8 cellular contexts compared by ENCODE assay signal in genomic region chr5:135565691-135566421, GRCh38. TPM values are rescaled to one million over a fixed set of nuclear protein-coding genes. Genes with fewer than 3 reads are reported as not detected.
DNase-seq lines count a peak whose midpoint lies in the region; ATAC-seq and TF ChIP-seq lines count a peak whose summit lies in the region.

No MANE protein-coding gene starts in this region.

- WGBS in esophagus squamous epithelium, 2 donors = 19 to 21% methylated on average over 11 to 13 of the region's 16 CpGs

- H3K27me3 Mint-ChIP-seq in natural killer cell (ENCODE audit: low read depth in 2 of 2) = peaks cover 0 to 2% of the 10 kb centered on the region in 2 donors

- no peak overlapping the region for H3K27ac Mint-ChIP-seq in natural killer cell

- no peak for TF ChIP-seq POLR2A in esophagus squamous epithelium (IDR thresholded peaks at IDR 0.05)

- no peaks in the 10 kb centered on the region for H3K36me3 Mint-ChIP-seq in natural killer cell

- DNase-seq in Caki2 (ENCODE audit: low read depth) (peak; percentile 18), NOMO-1 (lab: John Stamatoyannopoulos, UW; ENCODE audit: unreplicated experiment in 2 of 2) (peak; percentile 22 to 43), esophagus squamous epithelium (lab: John Stamatoyannopoulos, UW) (no peak), natural killer cell (peak; percentile 63)
- peak; percentile 92 for DNase-seq in activated CD8-positive, alpha-beta memory T cell treated with anti-CD3 and anti-CD28 coated beads, Interleukin-2, amount 50 U/mL, for 48 hours
- peak; percentile 84 for DNase-seq in stimulated activated naive CD8-positive, alpha-beta T cell treated with anti-CD3 and anti-CD28 coated beads, Interleukin-15, Interleukin-2, amounts not matched to agents 100 U/mL and 50 U/mL, for 24 hours

- no peak overlapping the region for H3K4me3 ChIP-seq in esophagus squamous epithelium

- H3K4me3 Mint-ChIP-seq in natural killer cell = no peak overlapping the region

- H3K27me3 ChIP-seq in esophagus squamous epithelium = peaks cover 0 to 31% (median 0%) of the 10 kb centered on the region in 4 donors

- peak; percentile 69 to 88 (median 80) for TF ChIP-seq CTCF in esophagus squamous epithelium (IDR thresholded peaks at IDR 0.05)
- peak; percentile 76 for TF ChIP-seq CTCF in natural killer cell (IDR thresholded peaks at IDR 0.05)

- intact Hi-C loops in esophagus squamous epithelium (cut with DNase I) = no loop called here
- intact Hi-C loops in natural killer cell (cut with micrococcal nuclease) = loop anchor here (5.0 kb wide), 1 partner anchor 99 kb away; no protein-coding TSS in a partner anchor

- H3K4me1 ChIP-seq in esophagus squamous epithelium = peaks cover 0 to 52% (median 12%) of the 10 kb centered on the region in 3 donors

- no peak overlapping the region for H3K27ac ChIP-seq in esophagus squamous epithelium

- no peaks in the 10 kb centered on the region for H3K9me3 ChIP-seq in esophagus squamous epithelium

- H3K36me3 ChIP-seq in esophagus squamous epithelium = no peaks in the 10 kb centered on the region

- in situ Hi-C loops in Caki2 (cut with HindIII; ENCODE audit: low pct_unique_long_range_greater_than_20kb, low sequenced_read_pairs) = loop anchor here (25.0 kb wide), 1 partner anchor 104 kb away; the partner anchor contains the start of gene TIFAB

- no peaks in the 10 kb centered on the region for H3K9me3 Mint-ChIP-seq in natural killer cell

- peak; percentile 67 for ATAC-seq in HG02759 (IDR thresholded peaks at IDR 0.05; ENCODE audit: unreplicated experiment)
- peak; percentile 62 to 85 (median 65) for ATAC-seq in natural killer cell
- ATAC-seq in stimulated activated naive CD8-positive, alpha-beta T cell treated with anti-CD3 and anti-CD28 coated beads, Interleukin-15, Interleukin-2, amounts not matched to agents 100 U/mL and 50 U/mL, for 24 hours = no peak
- no peak for ATAC-seq in HG02870 (IDR thresholded peaks at IDR 0.05; ENCODE audit: unreplicated experiment)

- peaks cover 3 to 6% of the 10 kb centered on the region in 2 donors for H3K4me1 Mint-ChIP-seq in natural killer cell

RNA-seq across cellular contexts. Expression of gene CXCL14, which starts 12.9 kb away (rescaled TPM):
- not detected in 2 replicates for total RNA-seq in Caki2 (2014; rRNA removed; shearing (Covaris generic); ENCODE audit: low replicate concordance)
- total RNA-seq in esophagus squamous epithelium (100 to 1,000 TPM in 2 of 4 donors, 10 to 100 TPM in 2; 23.1 to 160 (median 95.4) TPM), natural killer cell (not detected)

RNA-seq across cellular contexts. Expression of gene NEUROG1, which starts 30.1 kb away (rescaled TPM):
- not detected in 2 replicates for total RNA-seq in Caki2 (2014; rRNA removed; shearing (Covaris generic); ENCODE audit: low replicate concordance)
- not detected for total RNA-seq in esophagus squamous epithelium
- not detected for total RNA-seq in natural killer cell

Comparison
In these comparisons a context has a peak if more than half of its experiments do, and no peak if none do; other contexts are left out.
1. ATAC-seq: peak in HG02759 (single experiment) and natural killer cell (3 of 3); none in stimulated activated naive CD8-positive, alpha-beta T cell treated with anti-CD3 and anti-CD28 coated beads, Interleukin-15, Interleukin-2, amounts not matched to agents 100 U/mL and 50 U/mL, for 24 hours (single experiment) and HG02870 (single experiment).
2. RNA of gene CXCL14, which starts 12.9 kb away (total RNA-seq): 23.1 to 160 TPM in esophagus squamous epithelium; not detected in Caki2 and not detected in natural killer cell; every median in the first group is over 10 times any median in the second.